14 cellular contexts compared by ENCODE assay signal in the genomic region with DNA sequence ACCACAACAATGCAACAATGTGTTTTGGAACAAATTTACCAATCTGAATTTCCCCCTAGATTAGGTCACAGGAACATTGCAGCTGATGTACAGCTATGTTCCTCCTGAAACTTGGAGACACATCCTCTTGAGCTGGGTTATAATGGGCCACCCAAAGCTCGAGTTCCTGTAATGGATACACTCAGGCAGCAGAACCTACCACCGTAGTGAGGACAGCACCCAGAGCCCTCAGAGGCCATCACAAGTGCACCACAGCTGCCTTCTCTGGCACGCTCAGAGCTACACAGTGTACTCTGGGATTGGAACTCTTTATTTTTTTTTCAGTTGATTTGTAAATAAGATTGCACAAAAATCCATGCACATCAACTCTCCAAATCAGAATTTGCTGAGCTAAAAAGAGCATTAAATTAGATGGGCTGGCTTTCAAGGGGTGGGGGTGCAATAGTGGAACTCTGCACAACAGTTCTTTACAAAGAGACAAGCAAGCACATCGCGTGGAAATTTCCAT. TPM values are rescaled to one million over a fixed set of nuclear protein-coding genes. Genes with fewer than 3 reads are reported as not detected.
DNase-seq lines count a peak whose midpoint lies in the region; ATAC-seq, FAIRE-seq and TF ChIP-seq lines count a peak whose summit lies in the region.
"Had no signal": no experiment of that assay in that cellular context is flagged by ENCODE, and none has a peak within 500 bp of the region (broad histone marks: within the 10 kb centered on the region; RNA-seq: fewer than 3 reads in every experiment).

No MANE protein-coding gene starts in this region.

- peaks cover 6 to 9% of the 10 kb centered on the region in 2 donors for H3K4me1 ChIP-seq in small intestine (ENCODE audit: control insufficient read depth in 2 of 2, insufficient read depth in 1 of 2, low read depth in 1 of 2, low read length in 1 of 2)
- peaks cover 21% of the 10 kb centered on the region for H3K4me1 ChIP-seq in CD4-positive, alpha-beta memory T cell (ENCODE audit: insufficient read depth, low read length)

- ATAC-seq in left lobe of liver, result peak; percentile 78
- no peak for ATAC-seq in GM18873 (IDR thresholded peaks at IDR 0.05; ENCODE audit: low FRiP score, unreplicated experiment)

- no peaks in the 10 kb centered on the region for H3K9me3 Mint-ChIP-seq in HFFc6
- no peaks in the 10 kb centered on the region for H3K9me3 Mint-ChIP-seq in CD4-positive, alpha-beta memory T cell
- H3K9me3 Mint-ChIP-seq: activated naive CD4-positive, alpha-beta T cell treated with anti-CD3 and anti-CD28 coated beads, Interleukin-2, amount 50 U/mL, for 24 hours had no signal

- WGBS in small intestine, 3 donors, result 71 to 86% (median 84%) methylated on average over 5 of the region's 5 CpGs

- peak overlapping the region; percentile 13 to 92 for H3K27ac ChIP-seq in small intestine (ENCODE audit: low read depth in 1 of 2, low read length in 1 of 2)
- H3K27ac ChIP-seq in CD4-positive, alpha-beta memory T cell (ENCODE audit: low read depth, low read length), result no peak overlapping the region

- no peak overlapping the region for H3K4me3 ChIP-seq in choroid plexus epithelial cell (ENCODE audit: low read depth, low read length)
- no peak overlapping the region for H3K4me3 ChIP-seq in small intestine (ENCODE audit: low read depth in 1 of 2, low read length in 2 of 2)
- no peak overlapping the region for H3K4me3 ChIP-seq in CD4-positive, alpha-beta memory T cell (ENCODE audit: low read length in 2 of 2)

- intact Hi-C loops in CD4-positive, alpha-beta memory T cell (cut with micrococcal nuclease), result no loop called here

- 0 out of 2 replicates have a peak overlapping the region, but pooled peaks have one; percentile 50 for H3K4me3 Mint-ChIP-seq in HFFc6
- no peak overlapping the region for H3K4me3 Mint-ChIP-seq in CD4-positive, alpha-beta memory T cell
- H3K4me3 Mint-ChIP-seq: activated naive CD4-positive, alpha-beta T cell treated with anti-CD3 and anti-CD28 coated beads, Interleukin-2, amount 50 U/mL, for 24 hours had no signal

- DNase-seq in HFFc6, result no peak
- DNase-seq in choroid plexus epithelial cell (ENCODE audit: low read depth), result peak; percentile 81
- peak; percentile 85 for DNase-seq in left lobe of liver (ENCODE audit: low spot score)
- DNase-seq in small intestine, result no peak
- no peak for DNase-seq in CD4-positive, alpha-beta memory T cell
- no peak for DNase-seq in 8988T
- no peak for DNase-seq in D341Med (ENCODE audit: low spot score)
- DNase-seq: AML-193, EL, NCI-H2171 treated with DMSO at 0.1 percent for 48 hours, OCI-M1 had no signal

- H3K4me1 Mint-ChIP-seq in HFFc6 (ENCODE audit: low read depth), result peaks cover 82% of the 10 kb centered on the region
- H3K4me1 Mint-ChIP-seq in CD4-positive, alpha-beta memory T cell, result peaks cover 11 to 19% (median 13%) of the 10 kb centered on the region in 4 donors

- no peak for TF ChIP-seq CTCF in HFFc6 (IDR thresholded peaks at IDR 0.05)
- no peak for TF ChIP-seq CTCF in choroid plexus epithelial cell (conservative IDR thresholded peaks at IDR 0.05; ENCODE audit: low read depth, low read length)

- H3K27ac Mint-ChIP-seq in HFFc6, result peak overlapping the region; percentile 100
- H3K27ac Mint-ChIP-seq in CD4-positive, alpha-beta memory T cell, result peak overlapping the region in 1 of 7 donors; percentile 66
- H3K27ac Mint-ChIP-seq: activated naive CD4-positive, alpha-beta T cell treated with anti-CD3 and anti-CD28 coated beads, Interleukin-2, amount 50 U/mL, for 24 hours had no signal

- POLR2A ChIA-PET in CD4-positive, alpha-beta memory T cell (lab: Charles Lee; ENCODE audit: partially characterized antibody), result no interaction called here

- H3K36me3 ChIP-seq in small intestine (ENCODE audit: control insufficient read depth in 2 of 2, insufficient read depth in 2 of 2, low read length in 2 of 2), result no peaks in the 10 kb centered on the region
- no peaks in the 10 kb centered on the region for H3K36me3 ChIP-seq in CD4-positive, alpha-beta memory T cell (ENCODE audit: insufficient read depth, low read length)

- CTCF ChIA-PET in CD4-positive, alpha-beta memory T cell (lab: Charles Lee; ENCODE audit: partially characterized antibody), result no interaction called here

- no peak for FAIRE-seq in small intestine (lab: Jason Lieb, UNC)

- H3K27me3 ChIP-seq in small intestine (ENCODE audit: control insufficient read depth in 2 of 2, insufficient read depth in 2 of 2, low read length in 2 of 2), result no peaks in the 10 kb centered on the region
- no peaks in the 10 kb centered on the region for H3K27me3 ChIP-seq in CD4-positive, alpha-beta memory T cell (ENCODE audit: insufficient read depth, low read length)

- peaks cover 18% of the 10 kb centered on the region for H3K36me3 Mint-ChIP-seq in HFFc6 (ENCODE audit: low read depth)
- H3K36me3 Mint-ChIP-seq in CD4-positive, alpha-beta memory T cell, result no peaks in the 10 kb centered on the region
- H3K36me3 Mint-ChIP-seq: activated naive CD4-positive, alpha-beta T cell treated with anti-CD3 and anti-CD28 coated beads, Interleukin-2, amount 50 U/mL, for 24 hours had no signal

- H3K9me3 ChIP-seq in small intestine (ENCODE audit: control insufficient read depth, low read depth), result no peaks in the 10 kb centered on the region
- H3K9me3 ChIP-seq in CD4-positive, alpha-beta memory T cell (ENCODE audit: control insufficient read depth in 1 of 2, low read length in 2 of 2), result no peaks in the 10 kb centered on the region

- peaks cover 2% of the 10 kb centered on the region for H3K27me3 Mint-ChIP-seq in HFFc6 (ENCODE audit: insufficient read depth)
- peaks cover 0 to 6% of the 10 kb centered on the region in 2 donors for H3K27me3 Mint-ChIP-seq in CD4-positive, alpha-beta memory T cell

RNA-seq across cellular contexts. Expression of a gene that starts 56.7 kb away (rescaled TPM):
- 10 to 100 TPM; 69.9 to 87.2 (median 77.0) TPM for total RNA-seq in HFFc6 (2021; fragmentation: NEBNext Ultra II Directional; extraction: Animal tissue kit (Norgen Biotek cat#: 25700))
- total RNA-seq in left lobe of liver, result 90.5 TPM
- 1 to 10 TPM; 2.2 to 9.3 (median 2.7) TPM for polyA plus RNA-seq in small intestine
- total RNA-seq in CD4-positive, alpha-beta memory T cell, result not detected
- not detected for polyA plus RNA-seq in CD4-positive, alpha-beta memory T cell
- total RNA-seq: activated CD8-positive, alpha-beta memory T cell treated with anti-CD3 and anti-CD28 coated beads for 36 hours had no signal

Comparison
In these comparisons a context has a peak if more than half of its experiments do, and no peak if none do; other contexts are left out.
1. DNase-seq: peak in choroid plexus epithelial cell (single experiment) and left lobe of liver (single experiment); none in HFFc6 (single experiment), small intestine (single experiment), CD4-positive, alpha-beta memory T cell (0 of 5), 8988T (single experiment) and D341Med (single experiment).
2. RNA of a gene that starts 56.7 kb away (total RNA-seq): 90.5 TPM in left lobe of liver (single experiment) and 69.9 to 87.2 TPM in HFFc6; not detected in CD4-positive, alpha-beta memory T cell; every median in the first group is over 10 times any median in the second.